Comparison of ENCODE assay signal across 1 cellular context in the genomic region with DNA sequence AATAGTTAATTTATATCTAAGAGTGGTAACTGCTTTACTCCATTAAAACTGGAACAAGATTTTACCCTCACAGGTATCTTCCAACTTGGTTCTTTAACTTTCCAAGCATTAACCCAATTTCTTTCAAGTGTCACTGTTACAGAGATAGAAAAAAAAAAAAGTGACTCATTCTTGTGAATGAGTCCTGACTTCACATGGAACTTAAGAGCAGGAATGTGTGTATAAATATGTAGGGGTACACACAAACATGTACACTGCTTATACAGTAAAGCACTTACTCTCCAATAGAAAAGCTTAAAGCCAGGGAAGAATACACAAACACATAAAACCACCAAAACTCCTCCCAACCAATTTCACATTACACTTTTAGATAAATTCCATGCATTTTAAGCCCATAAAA.
TF ChIP-seq lines count a peak whose summit lies in the region.

No MANE protein-coding gene starts in this region.

TF ChIP-seq in IMR-90, 13 proteins besides CTCF, POLR2A, EP300 and RAD21 (continued from another document):
- no peak for TF ChIP-seq RCOR1 (IDR thresholded peaks at IDR 0.05; ENCODE audit: insufficient replicate concordance, low read length)
- no peak for TF ChIP-seq MAFK (IDR thresholded peaks at IDR 0.05; ENCODE audit: low read depth, low read length)
- TF ChIP-seq MAZ (IDR thresholded peaks at IDR 0.05; ENCODE audit: borderline replicate concordance, low read depth, low read length), result no peak
- no peak for TF ChIP-seq SMC3 (IDR thresholded peaks at IDR 0.05; ENCODE audit: low read depth, low read length)
- TF ChIP-seq CEBPB (IDR thresholded peaks at IDR 0.05; ENCODE audit: low read depth, low read length), result no peak
- no peak for TF ChIP-seq RFX5 (IDR thresholded peaks at IDR 0.05; ENCODE audit: low read depth, low read length)
- TF ChIP-seq, protein P1, sequence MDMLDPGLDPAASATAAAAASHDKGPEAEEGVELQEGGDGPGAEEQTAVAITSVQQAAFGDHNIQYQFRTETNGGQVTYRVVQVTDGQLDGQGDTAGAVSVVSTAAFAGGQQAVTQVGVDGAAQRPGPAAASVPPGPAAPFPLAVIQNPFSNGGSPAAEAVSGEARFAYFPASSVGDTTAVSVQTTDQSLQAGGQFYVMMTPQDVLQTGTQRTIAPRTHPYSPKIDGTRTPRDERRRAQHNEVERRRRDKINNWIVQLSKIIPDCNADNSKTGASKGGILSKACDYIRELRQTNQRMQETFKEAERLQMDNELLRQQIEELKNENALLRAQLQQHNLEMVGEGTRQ (IDR thresholded peaks at IDR 0.05; ENCODE audit: low read depth, low read length), result no peak
- no peak for TF ChIP-seq CHD1 (IDR thresholded peaks at IDR 0.05; ENCODE audit: low read depth, low read length)
- TF ChIP-seq, protein P2, sequence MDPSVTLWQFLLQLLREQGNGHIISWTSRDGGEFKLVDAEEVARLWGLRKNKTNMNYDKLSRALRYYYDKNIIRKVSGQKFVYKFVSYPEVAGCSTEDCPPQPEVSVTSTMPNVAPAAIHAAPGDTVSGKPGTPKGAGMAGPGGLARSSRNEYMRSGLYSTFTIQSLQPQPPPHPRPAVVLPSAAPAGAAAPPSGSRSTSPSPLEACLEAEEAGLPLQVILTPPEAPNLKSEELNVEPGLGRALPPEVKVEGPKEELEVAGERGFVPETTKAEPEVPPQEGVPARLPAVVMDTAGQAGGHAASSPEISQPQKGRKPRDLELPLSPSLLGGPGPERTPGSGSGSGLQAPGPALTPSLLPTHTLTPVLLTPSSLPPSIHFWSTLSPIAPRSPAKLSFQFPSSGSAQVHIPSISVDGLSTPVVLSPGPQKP (IDR thresholded peaks at IDR 0.05; ENCODE audit: borderline replicate concordance, low read depth, low read length), result no peak
- TF ChIP-seq FOS (IDR thresholded peaks at IDR 0.05; ENCODE audit: low read depth, low read length), result no peak
- no peak for TF ChIP-seq BHLHE40 (IDR thresholded peaks at IDR 0.05; ENCODE audit: low read depth, low read length)
- no peak for TF ChIP-seq MXI1 (IDR thresholded peaks at IDR 0.05; ENCODE audit: borderline replicate concordance, low read depth, low read length)
